ENCODE assay signal across 1 cellular context in the genomic region with DNA sequence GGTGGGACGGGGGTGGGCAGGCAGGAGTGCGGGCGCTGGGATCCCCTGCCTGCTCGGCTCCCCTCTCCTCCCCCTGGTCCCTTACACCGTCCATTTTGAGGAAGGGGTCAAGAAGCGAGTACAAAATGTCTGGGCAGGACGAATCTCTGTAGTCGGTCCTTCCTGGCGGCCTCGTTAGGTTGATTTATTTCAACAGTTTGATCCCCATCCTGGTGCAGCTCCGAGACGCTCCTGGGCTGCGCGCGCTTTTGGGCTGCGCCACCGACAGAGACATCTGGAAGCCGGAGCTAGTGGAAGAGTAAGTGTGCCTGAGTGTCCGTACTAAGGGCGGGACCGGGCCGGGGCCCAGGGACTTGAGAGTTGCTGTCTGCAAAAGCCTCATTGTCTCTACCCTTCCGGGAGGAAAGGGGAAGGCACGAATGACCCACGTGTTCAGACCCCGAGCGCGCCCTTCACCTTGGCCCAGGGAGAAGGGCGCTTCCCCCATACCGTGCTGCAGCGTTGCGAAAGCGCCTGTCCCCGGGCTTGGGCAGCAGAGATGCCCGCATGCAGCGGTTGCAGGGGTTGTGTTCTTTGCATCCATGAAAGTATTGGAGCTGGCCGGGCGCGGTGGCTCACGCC.
TF ChIP-seq lines count a peak whose summit lies in the region.

No MANE protein-coding gene starts in this region.

TF ChIP-seq in HepG2, 621 proteins besides CTCF, POLR2A, EP300 and RAD21 (continued from another document and continues in another):
- TF ChIP-seq, protein P1, sequence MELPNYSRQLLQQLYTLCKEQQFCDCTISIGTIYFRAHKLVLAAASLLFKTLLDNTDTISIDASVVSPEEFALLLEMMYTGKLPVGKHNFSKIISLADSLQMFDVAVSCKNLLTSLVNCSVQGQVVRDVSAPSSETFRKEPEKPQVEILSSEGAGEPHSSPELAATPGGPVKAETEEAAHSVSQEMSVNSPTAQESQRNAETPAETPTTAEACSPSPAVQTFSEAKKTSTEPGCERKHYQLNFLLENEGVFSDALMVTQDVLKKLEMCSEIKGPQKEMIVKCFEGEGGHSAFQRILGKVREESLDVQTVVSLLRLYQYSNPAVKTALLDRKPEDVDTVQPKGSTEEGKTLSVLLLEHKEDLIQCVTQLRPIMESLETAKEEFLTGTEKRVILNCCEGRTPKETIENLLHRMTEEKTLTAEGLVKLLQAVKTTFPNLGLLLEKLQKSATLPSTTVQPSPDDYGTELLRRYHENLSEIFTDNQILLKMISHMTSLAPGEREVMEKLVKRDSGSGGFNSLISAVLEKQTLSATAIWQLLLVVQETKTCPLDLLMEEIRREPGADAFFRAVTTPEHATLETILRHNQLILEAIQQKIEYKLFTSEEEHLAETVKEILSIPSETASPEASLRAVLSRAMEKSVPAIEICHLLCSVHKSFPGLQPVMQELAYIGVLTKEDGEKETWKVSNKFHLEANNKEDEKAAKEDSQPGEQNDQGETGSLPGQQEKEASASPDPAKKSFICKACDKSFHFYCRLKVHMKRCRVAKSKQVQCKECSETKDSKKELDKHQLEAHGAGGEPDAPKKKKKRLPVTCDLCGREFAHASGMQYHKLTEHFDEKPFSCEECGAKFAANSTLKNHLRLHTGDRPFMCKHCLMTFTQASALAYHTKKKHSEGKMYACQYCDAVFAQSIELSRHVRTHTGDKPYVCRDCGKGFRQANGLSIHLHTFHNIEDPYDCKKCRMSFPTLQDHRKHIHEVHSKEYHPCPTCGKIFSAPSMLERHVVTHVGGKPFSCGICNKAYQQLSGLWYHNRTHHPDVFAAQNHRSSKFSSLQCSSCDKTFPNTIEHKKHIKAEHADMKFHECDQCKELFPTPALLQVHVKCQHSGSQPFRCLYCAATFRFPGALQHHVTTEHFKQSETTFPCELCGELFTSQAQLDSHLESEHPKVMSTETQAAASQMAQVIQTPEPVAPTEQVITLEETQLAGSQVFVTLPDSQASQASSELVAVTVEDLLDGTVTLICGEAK (IDR thresholded peaks at IDR 0.05) = no peak
- TF ChIP-seq, protein P1 (CRISPR knock-in tag; IDR thresholded peaks at IDR 0.05) = no peak
- TF ChIP-seq MXD4 (CRISPR knock-in tag; IDR thresholded peaks at IDR 0.05) (no peak), HES4 (CRISPR knock-in tag; IDR thresholded peaks at IDR 0.05; ENCODE audit: borderline replicate concordance) (no peak), ZNF879 (CRISPR knock-in tag; IDR thresholded peaks at IDR 0.05) (no peak), AGO1 (IDR thresholded peaks at IDR 0.05; ENCODE audit: low read depth, low read length, poor library complexity, severe bottlenecking) (no peak), ZNF768 (CRISPR knock-in tag; IDR thresholded peaks at IDR 0.05) (no peak), CHD2 (IDR thresholded peaks at IDR 0.05; ENCODE audit: low read depth, low read length) (no peak), ZSCAN25 (CRISPR knock-in tag; IDR thresholded peaks at IDR 0.05) (no peak), MYC (CRISPR knock-in tag; IDR thresholded peaks at IDR 0.05; ENCODE audit: borderline replicate concordance) (peak; percentile 89), ZSCAN21 (CRISPR knock-in tag; IDR thresholded peaks at IDR 0.05; ENCODE audit: borderline replicate concordance) (peak; percentile 71; the same call in 1 of the 2 replicates), ZFP1 (CRISPR knock-in tag; IDR thresholded peaks at IDR 0.05) (peak; percentile 58; the same call in 1 of the 2 replicates), ADNP (CRISPR knock-in tag; IDR thresholded peaks at IDR 0.05) (no peak), HDAC1 (CRISPR knock-in tag; IDR thresholded peaks at IDR 0.05) (peak; percentile 42), ZNF335 (CRISPR knock-in tag; IDR thresholded peaks at IDR 0.05) (no peak), ELK4 (CRISPR knock-in tag; IDR thresholded peaks at IDR 0.05; ENCODE audit: borderline replicate concordance) (no peak), PRPF4 (IDR thresholded peaks at IDR 0.05; ENCODE audit: low read depth, low read length, poor library complexity, severe bottlenecking) (no peak), SOX6 (IDR thresholded peaks at IDR 0.05) (no peak), SOX6 (CRISPR knock-in tag; IDR thresholded peaks at IDR 0.05) (peak; percentile 75), ZNF83 (CRISPR knock-in tag; IDR thresholded peaks at IDR 0.05; ENCODE audit: borderline replicate concordance) (no peak), ZNF138 (CRISPR knock-in tag; IDR thresholded peaks at IDR 0.05; ENCODE audit: low read depth) (no peak), NAIF1 (CRISPR knock-in tag; IDR thresholded peaks at IDR 0.05; ENCODE audit: borderline replicate concordance) (no peak; the same call in 1 of the 2 replicates), SP1 (IDR thresholded peaks at IDR 0.05) (no peak), SP1 (CRISPR knock-in tag; IDR thresholded peaks at IDR 0.05) (no peak), HNF1B (CRISPR knock-in tag; IDR thresholded peaks at IDR 0.05) (no peak), WIZ (CRISPR knock-in tag; IDR thresholded peaks at IDR 0.05) (no peak), NFIC (IDR thresholded peaks at IDR 0.05; ENCODE audit: low read length) (no peak), PTBP1 (IDR thresholded peaks at IDR 0.05; ENCODE audit: low read depth, low read length, poor library complexity, severe bottlenecking) (no peak), HDAC6 (IDR thresholded peaks at IDR 0.05; ENCODE audit: low read depth, low read length) (no peak), ZSCAN29 (CRISPR knock-in tag; conservative IDR thresholded peaks at IDR 0.05) (no peak; the same call in 1 of the 2 replicates), PCBP2 (optimal IDR thresholded peaks at IDR 0.05; ENCODE audit: low read depth, low read length, poor library complexity, severe bottlenecking) (no peak), ZNF501 (CRISPR knock-in tag; IDR thresholded peaks at IDR 0.05) (no peak), PITX1 (CRISPR knock-in tag; IDR thresholded peaks at IDR 0.05) (peak; percentile 45; the same call in 1 of the 2 replicates), TCF7 (IDR thresholded peaks at IDR 0.05; ENCODE audit: low read depth) (no peak), MIER3 (CRISPR knock-in tag; IDR thresholded peaks at IDR 0.05; ENCODE audit: borderline replicate concordance) (peak; percentile 58; the same call in 1 of the 2 replicates), ZNF329 (CRISPR knock-in tag; IDR thresholded peaks at IDR 0.05; ENCODE audit: low read depth) (no peak), ZNF230 (CRISPR knock-in tag; IDR thresholded peaks at IDR 0.05) (no peak; the same call in 1 of the 2 replicates), ZNF234 (CRISPR knock-in tag; conservative IDR thresholded peaks at IDR 0.05) (no peak), DPF2 (CRISPR knock-in tag; IDR thresholded peaks at IDR 0.05; ENCODE audit: borderline replicate concordance, low read depth) (no peak), NR2F2 (IDR thresholded peaks at IDR 0.05; ENCODE audit: borderline replicate concordance, low read depth) (no peak), ZNF576 (CRISPR knock-in tag; IDR thresholded peaks at IDR 0.05) (no peak), MIER2 (CRISPR knock-in tag; IDR thresholded peaks at IDR 0.05) (no peak)
- TF ChIP-seq, protein P2, sequence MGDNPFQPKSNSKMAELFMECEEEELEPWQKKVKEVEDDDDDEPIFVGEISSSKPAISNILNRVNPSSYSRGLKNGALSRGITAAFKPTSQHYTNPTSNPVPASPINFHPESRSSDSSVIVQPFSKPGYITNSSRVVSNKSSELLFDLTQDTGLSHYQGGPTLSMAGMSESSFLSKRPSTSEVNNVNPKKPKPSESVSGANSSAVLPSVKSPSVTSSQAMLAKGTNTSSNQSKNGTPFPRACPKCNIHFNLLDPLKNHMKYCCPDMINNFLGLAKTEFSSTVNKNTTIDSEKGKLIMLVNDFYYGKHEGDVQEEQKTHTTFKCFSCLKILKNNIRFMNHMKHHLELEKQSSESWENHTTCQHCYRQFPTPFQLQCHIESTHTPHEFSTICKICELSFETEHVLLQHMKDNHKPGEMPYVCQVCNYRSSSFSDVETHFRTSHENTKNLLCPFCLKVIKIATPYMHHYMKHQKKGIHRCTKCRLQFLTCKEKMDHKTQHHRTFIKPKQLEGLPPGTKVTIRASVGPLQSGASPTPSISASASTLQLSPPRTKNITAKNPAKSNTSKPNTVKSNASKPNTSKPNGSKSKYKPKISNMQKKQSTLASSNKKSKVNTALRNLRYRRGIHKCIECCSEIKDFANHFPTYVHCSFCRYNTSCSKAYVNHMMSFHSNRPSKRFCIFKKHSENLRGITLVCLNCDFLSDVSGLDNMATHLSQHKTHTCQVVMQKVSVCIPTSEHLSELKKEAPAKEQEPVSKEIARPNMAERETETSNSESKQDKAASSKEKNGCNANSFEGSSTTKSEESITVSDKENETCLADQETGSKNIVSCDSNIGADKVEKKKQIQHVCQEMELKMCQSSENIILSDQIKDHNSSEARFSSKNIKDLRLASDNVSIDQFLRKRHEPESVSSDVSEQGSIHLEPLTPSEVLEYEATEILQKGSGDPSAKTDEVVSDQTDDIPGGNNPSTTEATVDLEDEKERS (CRISPR knock-in tag; IDR thresholded peaks at IDR 0.05) = no peak
- TF ChIP-seq, protein P3, sequence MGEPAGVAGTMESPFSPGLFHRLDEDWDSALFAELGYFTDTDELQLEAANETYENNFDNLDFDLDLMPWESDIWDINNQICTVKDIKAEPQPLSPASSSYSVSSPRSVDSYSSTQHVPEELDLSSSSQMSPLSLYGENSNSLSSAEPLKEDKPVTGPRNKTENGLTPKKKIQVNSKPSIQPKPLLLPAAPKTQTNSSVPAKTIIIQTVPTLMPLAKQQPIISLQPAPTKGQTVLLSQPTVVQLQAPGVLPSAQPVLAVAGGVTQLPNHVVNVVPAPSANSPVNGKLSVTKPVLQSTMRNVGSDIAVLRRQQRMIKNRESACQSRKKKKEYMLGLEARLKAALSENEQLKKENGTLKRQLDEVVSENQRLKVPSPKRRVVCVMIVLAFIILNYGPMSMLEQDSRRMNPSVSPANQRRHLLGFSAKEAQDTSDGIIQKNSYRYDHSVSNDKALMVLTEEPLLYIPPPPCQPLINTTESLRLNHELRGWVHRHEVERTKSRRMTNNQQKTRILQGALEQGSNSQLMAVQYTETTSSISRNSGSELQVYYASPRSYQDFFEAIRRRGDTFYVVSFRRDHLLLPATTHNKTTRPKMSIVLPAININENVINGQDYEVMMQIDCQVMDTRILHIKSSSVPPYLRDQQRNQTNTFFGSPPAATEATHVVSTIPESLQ (CRISPR knock-in tag; conservative IDR thresholded peaks at IDR 0.05) = no peak
- TF ChIP-seq, protein P4, sequence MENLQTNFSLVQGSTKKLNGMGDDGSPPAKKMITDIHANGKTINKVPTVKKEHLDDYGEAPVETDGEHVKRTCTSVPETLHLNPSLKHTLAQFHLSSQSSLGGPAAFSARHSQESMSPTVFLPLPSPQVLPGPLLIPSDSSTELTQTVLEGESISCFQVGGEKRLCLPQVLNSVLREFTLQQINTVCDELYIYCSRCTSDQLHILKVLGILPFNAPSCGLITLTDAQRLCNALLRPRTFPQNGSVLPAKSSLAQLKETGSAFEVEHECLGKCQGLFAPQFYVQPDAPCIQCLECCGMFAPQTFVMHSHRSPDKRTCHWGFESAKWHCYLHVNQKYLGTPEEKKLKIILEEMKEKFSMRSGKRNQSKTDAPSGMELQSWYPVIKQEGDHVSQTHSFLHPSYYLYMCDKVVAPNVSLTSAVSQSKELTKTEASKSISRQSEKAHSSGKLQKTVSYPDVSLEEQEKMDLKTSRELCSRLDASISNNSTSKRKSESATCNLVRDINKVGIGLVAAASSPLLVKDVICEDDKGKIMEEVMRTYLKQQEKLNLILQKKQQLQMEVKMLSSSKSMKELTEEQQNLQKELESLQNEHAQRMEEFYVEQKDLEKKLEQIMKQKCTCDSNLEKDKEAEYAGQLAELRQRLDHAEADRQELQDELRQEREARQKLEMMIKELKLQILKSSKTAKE (CRISPR knock-in tag; IDR thresholded peaks at IDR 0.05; ENCODE audit: borderline replicate concordance) = no peak
